1 cellular context compared by ENCODE assay signal in the genomic region with DNA sequence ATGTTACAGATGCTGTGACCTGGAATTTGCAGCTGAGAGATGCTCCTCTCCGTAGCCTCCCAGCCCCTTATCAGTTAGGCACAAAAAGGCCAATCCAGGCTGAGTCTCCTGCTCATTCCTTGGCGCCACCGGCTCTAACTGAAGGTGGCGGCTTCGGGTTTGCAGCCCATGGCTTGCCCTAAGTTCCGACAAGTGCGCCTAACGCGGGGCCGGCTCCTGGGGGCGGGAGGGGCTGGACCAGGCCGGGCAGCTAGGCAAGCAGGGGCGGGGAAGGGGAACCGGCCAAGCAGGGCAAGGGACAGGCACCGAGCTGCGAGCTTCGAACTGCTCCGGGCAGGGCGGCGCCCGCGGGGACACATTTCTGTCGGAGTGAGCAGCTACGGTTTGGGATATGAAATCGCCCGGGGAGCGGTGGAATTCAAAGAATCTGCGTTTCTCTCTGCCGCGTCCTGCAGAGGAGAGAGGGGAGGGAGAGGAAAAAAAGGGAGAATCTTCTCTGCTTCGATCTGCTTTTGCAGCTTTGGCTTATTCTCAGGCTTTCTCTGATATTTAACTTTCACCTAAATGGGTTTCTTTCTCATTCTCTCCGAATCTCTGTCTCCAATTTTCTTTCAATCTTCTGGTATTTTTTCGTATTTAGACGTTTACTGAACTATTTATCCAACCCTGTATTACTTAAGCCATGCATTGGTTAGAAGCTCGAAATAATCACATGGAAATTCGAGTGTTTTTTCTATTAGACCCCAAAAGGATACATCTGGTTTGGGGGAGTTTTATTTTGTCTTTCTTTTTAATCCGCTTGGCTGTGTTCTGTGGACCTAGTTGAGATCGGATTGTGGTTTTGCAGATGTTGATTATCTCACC.
TF ChIP-seq lines count a peak whose summit lies in the region.

No MANE protein-coding gene starts in this region.

TF ChIP-seq in HepG2, 621 proteins besides CTCF, POLR2A, EP300 and RAD21:
- TF ChIP-seq CENPT (CRISPR knock-in tag; IDR thresholded peaks at IDR 0.05; ENCODE audit: low read depth): no peak
- TF ChIP-seq, protein P1, sequence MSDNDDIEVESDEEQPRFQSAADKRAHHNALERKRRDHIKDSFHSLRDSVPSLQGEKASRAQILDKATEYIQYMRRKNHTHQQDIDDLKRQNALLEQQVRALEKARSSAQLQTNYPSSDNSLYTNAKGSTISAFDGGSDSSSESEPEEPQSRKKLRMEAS (IDR thresholded peaks at IDR 0.05): no peak
- TF ChIP-seq, protein P2, sequence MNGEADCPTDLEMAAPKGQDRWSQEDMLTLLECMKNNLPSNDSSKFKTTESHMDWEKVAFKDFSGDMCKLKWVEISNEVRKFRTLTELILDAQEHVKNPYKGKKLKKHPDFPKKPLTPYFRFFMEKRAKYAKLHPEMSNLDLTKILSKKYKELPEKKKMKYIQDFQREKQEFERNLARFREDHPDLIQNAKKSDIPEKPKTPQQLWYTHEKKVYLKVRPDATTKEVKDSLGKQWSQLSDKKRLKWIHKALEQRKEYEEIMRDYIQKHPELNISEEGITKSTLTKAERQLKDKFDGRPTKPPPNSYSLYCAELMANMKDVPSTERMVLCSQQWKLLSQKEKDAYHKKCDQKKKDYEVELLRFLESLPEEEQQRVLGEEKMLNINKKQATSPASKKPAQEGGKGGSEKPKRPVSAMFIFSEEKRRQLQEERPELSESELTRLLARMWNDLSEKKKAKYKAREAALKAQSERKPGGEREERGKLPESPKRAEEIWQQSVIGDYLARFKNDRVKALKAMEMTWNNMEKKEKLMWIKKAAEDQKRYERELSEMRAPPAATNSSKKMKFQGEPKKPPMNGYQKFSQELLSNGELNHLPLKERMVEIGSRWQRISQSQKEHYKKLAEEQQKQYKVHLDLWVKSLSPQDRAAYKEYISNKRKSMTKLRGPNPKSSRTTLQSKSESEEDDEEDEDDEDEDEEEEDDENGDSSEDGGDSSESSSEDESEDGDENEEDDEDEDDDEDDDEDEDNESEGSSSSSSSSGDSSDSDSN (CRISPR knock-in tag; IDR thresholded peaks at IDR 0.05): peak; percentile 86
- TF ChIP-seq ZNF350 (CRISPR knock-in tag; IDR thresholded peaks at IDR 0.05; ENCODE audit: borderline replicate concordance, low read depth): no peak
- TF ChIP-seq RFX3 (CRISPR knock-in tag; IDR thresholded peaks at IDR 0.05): no peak
- TF ChIP-seq EZH2 (conservative IDR thresholded peaks at IDR 0.05; ENCODE audit: low read depth, low read length): peak; percentile 81; the same call in 1 of the 2 replicates
